ENCODE assay signal across 1 cellular context in the genomic region with DNA sequence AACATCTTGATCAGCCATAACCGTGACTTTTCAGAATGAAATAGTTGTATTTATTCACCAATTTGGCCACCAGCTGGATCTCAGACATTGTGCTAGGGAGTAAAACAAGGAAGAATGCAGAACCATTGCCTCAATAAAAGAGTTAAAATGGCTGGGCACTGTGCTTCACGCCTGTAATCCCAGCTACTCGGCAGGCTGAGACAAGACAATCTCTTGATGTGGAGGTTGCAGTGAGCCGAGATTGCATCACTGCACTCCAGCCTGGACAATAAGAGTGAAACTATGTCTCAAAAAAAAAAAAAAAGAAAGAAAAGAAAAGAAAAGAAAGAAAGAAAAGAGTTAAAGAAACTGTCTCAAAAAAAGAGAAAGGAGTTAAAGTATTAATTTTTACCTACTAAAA.
TF ChIP-seq lines count a peak whose summit lies in the region.

No MANE protein-coding gene starts in this region.

TF ChIP-seq in IMR-90, 13 proteins besides CTCF, POLR2A, EP300 and RAD21:
- TF ChIP-seq RCOR1 (IDR thresholded peaks at IDR 0.05; ENCODE audit: insufficient replicate concordance, low read length) (no peak), CEBPB (IDR thresholded peaks at IDR 0.05; ENCODE audit: low read depth, low read length) (peak; percentile 78)
TF ChIP-seq in IMR-90: peak in this region for 1.
